In genomic region chr15:58738051-58738707, GRCh38 we compare ENCODE assay signal across 11 cellular contexts. TPM values are rescaled to one million over a fixed set of nuclear protein-coding genes. Genes with fewer than 3 reads are reported as not detected.
DNase-seq lines count a peak whose midpoint lies in the region; ATAC-seq, FAIRE-seq and TF ChIP-seq lines count a peak whose summit lies in the region.
"Had no signal": no experiment of that assay in that cellular context is flagged by ENCODE, and none has a peak within 500 bp of the region (broad histone marks: within the 10 kb centered on the region; RNA-seq: fewer than 3 reads in every experiment).

No MANE protein-coding gene starts in this region.

- ATAC-seq in activated CD8-positive, alpha-beta T cell treated with anti-CD3 and anti-CD28 coated beads for 36 hours, result peak; percentile 66
- ATAC-seq in activated CD8-positive, alpha-beta T cell treated with anti-CD3 and anti-CD28 coated beads, Interleukin-2, amount 10 ng/mL, durations not matched to agents 7 days and 5 days, result no peak
- peak; percentile 59 for ATAC-seq in stimulated activated naive CD8-positive, alpha-beta T cell treated with anti-CD3 and anti-CD28 coated beads, Interleukin-15, Interleukin-2, amounts not matched to agents 100 U/mL and 50 U/mL, for 24 hours

- no peak for FAIRE-seq in D721Med (lab: Jason Lieb, UNC)
- FAIRE-seq: small intestine had no signal

- intact Hi-C loops in activated CD8-positive, alpha-beta T cell treated with anti-CD3 and anti-CD28 coated beads for 36 hours (cut with micrococcal nuclease), result no loop called here

- no peaks in the 10 kb centered on the region for H3K9me3 Mint-ChIP-seq in activated CD8-positive, alpha-beta T cell treated with anti-CD3 and anti-CD28 coated beads for 36 hours
- no peaks in the 10 kb centered on the region for H3K9me3 Mint-ChIP-seq in activated CD8-positive, alpha-beta T cell treated with anti-CD3 and anti-CD28 coated beads, Interleukin-2, amount 10 ng/mL, durations not matched to agents 7 days and 5 days (ENCODE audit: insufficient read depth)

- no peak for DNase-seq in activated CD8-positive, alpha-beta T cell treated with anti-CD3 and anti-CD28 coated beads for 36 hours
- DNase-seq in activated CD8-positive, alpha-beta T cell treated with anti-CD3 and anti-CD28 coated beads, Interleukin-2, amount 10 ng/mL, durations not matched to agents 7 days and 5 days, result no peak
- DNase-seq in RKO (ENCODE audit: low spot score), result peak; percentile 57
- DNase-seq in epithelial cell of esophagus (ENCODE audit: low read depth), result peak; percentile 60
- DNase-seq in stimulated activated naive CD8-positive, alpha-beta T cell treated with anti-CD3 and anti-CD28 coated beads, Interleukin-15, Interleukin-2, amounts not matched to agents 100 U/mL and 50 U/mL, for 24 hours, result no peak
- no peak for DNase-seq in C1 segment of cervical spinal cord (lab: John Stamatoyannopoulos, UW)
- DNase-seq in KG1 (lab: John Stamatoyannopoulos, UW), result no peak
- no peak for DNase-seq in D721Med (ENCODE audit: insufficient read length, low spot score)
- DNase-seq: NCI-H526, small intestine, WERI-Rb-1 had no signal

- peaks cover 1% of the 10 kb centered on the region for H3K36me3 Mint-ChIP-seq in activated CD8-positive, alpha-beta T cell treated with anti-CD3 and anti-CD28 coated beads for 36 hours (ENCODE audit: low read depth)
- peaks cover 11% of the 10 kb centered on the region for H3K36me3 Mint-ChIP-seq in activated CD8-positive, alpha-beta T cell treated with anti-CD3 and anti-CD28 coated beads, Interleukin-2, amount 10 ng/mL, durations not matched to agents 7 days and 5 days (ENCODE audit: low read depth)

- no peak overlapping the region for H3K4me3 ChIP-seq in epithelial cell of esophagus (ENCODE audit: low read length)

- CTCF ChIA-PET in activated CD8-positive, alpha-beta T cell treated with anti-CD3 and anti-CD28 coated beads for 36 hours (lab: Charles Lee), result interaction anchor here (0.9 to 2.6 kb wide), 3 partner anchors 9 to 33 kb away, joined by 3 to 6 read pairs (median 3); partner anchors contain the start of gene MINDY2
- CTCF ChIA-PET in activated CD8-positive, alpha-beta T cell treated with anti-CD3 and anti-CD28 coated beads, Interleukin-2, amount 10 ng/mL, durations not matched to agents 7 days and 5 days (lab: Charles Lee), result interaction anchor here (0.6 to 1.2 kb wide), 2 partner anchors 9 to 18 kb away, joined by 3 read pairs; no protein-coding TSS in a partner anchor

- H3K27me3 Mint-ChIP-seq in activated CD8-positive, alpha-beta T cell treated with anti-CD3 and anti-CD28 coated beads for 36 hours, result no peaks in the 10 kb centered on the region
- no peaks in the 10 kb centered on the region for H3K27me3 Mint-ChIP-seq in activated CD8-positive, alpha-beta T cell treated with anti-CD3 and anti-CD28 coated beads, Interleukin-2, amount 10 ng/mL, durations not matched to agents 7 days and 5 days (ENCODE audit: low read depth)

- POLR2A ChIA-PET in activated CD8-positive, alpha-beta T cell treated with anti-CD3 and anti-CD28 coated beads for 36 hours (lab: Charles Lee), result interaction anchor here (1.1 kb wide), 1 partner anchor 12 kb away, joined by 3 read pairs; the partner anchor contains the start of gene ADAM10
- POLR2A ChIA-PET in activated CD8-positive, alpha-beta T cell treated with anti-CD3 and anti-CD28 coated beads, Interleukin-2, amount 10 ng/mL, durations not matched to agents 7 days and 5 days (lab: Charles Lee), result interaction anchor here (0.9 to 1.6 kb wide), 2 partner anchors 12 to 17 kb away, joined by 3 to 7 read pairs; partner anchors contain the start of gene ADAM10

- peaks cover 69% of the 10 kb centered on the region for H3K4me1 Mint-ChIP-seq in activated CD8-positive, alpha-beta T cell treated with anti-CD3 and anti-CD28 coated beads for 36 hours (ENCODE audit: low read depth)
- H3K4me1 Mint-ChIP-seq in activated CD8-positive, alpha-beta T cell treated with anti-CD3 and anti-CD28 coated beads, Interleukin-2, amount 10 ng/mL, durations not matched to agents 7 days and 5 days (ENCODE audit: low read depth), result peaks cover 36% of the 10 kb centered on the region

- TF ChIP-seq CTCF in activated CD8-positive, alpha-beta T cell treated with anti-CD3 and anti-CD28 coated beads for 36 hours (IDR thresholded peaks at IDR 0.05), result no peak
- TF ChIP-seq CTCF in epithelial cell of esophagus (IDR thresholded peaks at IDR 0.05; ENCODE audit: insufficient read depth, low read depth, low read length, missing control alignments) (no peak), D721Med (IDR thresholded peaks at IDR 0.05; ENCODE audit: insufficient read depth, missing control alignments) (no peak)

- peak overlapping the region; percentile 78 for H3K27ac Mint-ChIP-seq in activated CD8-positive, alpha-beta T cell treated with anti-CD3 and anti-CD28 coated beads for 36 hours
- H3K27ac Mint-ChIP-seq in activated CD8-positive, alpha-beta T cell treated with anti-CD3 and anti-CD28 coated beads, Interleukin-2, amount 10 ng/mL, durations not matched to agents 7 days and 5 days, result no peak overlapping the region

- no peak overlapping the region for H3K4me3 Mint-ChIP-seq in activated CD8-positive, alpha-beta T cell treated with anti-CD3 and anti-CD28 coated beads for 36 hours
- no peak overlapping the region for H3K4me3 Mint-ChIP-seq in activated CD8-positive, alpha-beta T cell treated with anti-CD3 and anti-CD28 coated beads, Interleukin-2, amount 10 ng/mL, durations not matched to agents 7 days and 5 days

RNA-seq across cellular contexts. Expression of gene ADAM10, which starts 11.3 kb away (rescaled TPM):
- 10 to 100 TPM; 76.4 to 79.4 TPM for total RNA-seq in activated CD8-positive, alpha-beta T cell treated with anti-CD3 and anti-CD28 coated beads for 36 hours
- total RNA-seq in activated CD8-positive, alpha-beta T cell treated with anti-CD3 and anti-CD28 coated beads, Interleukin-2, amount 10 ng/mL, durations not matched to agents 7 days and 5 days, result 100 to 1,000 TPM; 133 to 135 TPM

RNA-seq across cellular contexts. Expression of gene MINDY2, which starts 32.9 kb away (rescaled TPM):
- 10 to 100 TPM in 1 of 2 experiments, 1 to 10 TPM in 1; 9.0 to 10.3 TPM for total RNA-seq in activated CD8-positive, alpha-beta T cell treated with anti-CD3 and anti-CD28 coated beads for 36 hours
- total RNA-seq in activated CD8-positive, alpha-beta T cell treated with anti-CD3 and anti-CD28 coated beads, Interleukin-2, amount 10 ng/mL, durations not matched to agents 7 days and 5 days, result 10 to 100 TPM; 14.9 TPM

Comparison
In these comparisons a context has a peak if more than half of its experiments do, and no peak if none do; other contexts are left out.
1. DNase-seq: peak in RKO (single experiment) and epithelial cell of esophagus (single experiment); none in activated CD8-positive, alpha-beta T cell treated with anti-CD3 and anti-CD28 coated beads for 36 hours (single experiment), activated CD8-positive, alpha-beta T cell treated with anti-CD3 and anti-CD28 coated beads, Interleukin-2, amount 10 ng/mL, durations not matched to agents 7 days and 5 days (single experiment), stimulated activated naive CD8-positive, alpha-beta T cell treated with anti-CD3 and anti-CD28 coated beads, Interleukin-15, Interleukin-2, amounts not matched to agents 100 U/mL and 50 U/mL, for 24 hours (single experiment), C1 segment of cervical spinal cord (0 of 14), KG1 (single experiment) and D721Med (single experiment).